1 cellular context compared by ENCODE assay signal in genomic region chr7:139124084-139124914, GRCh38.
TF ChIP-seq lines count a peak whose summit lies in the region.

No MANE protein-coding gene starts in this region.

TF ChIP-seq in K562, 482 proteins besides CTCF, POLR2A, EP300 and RAD21 (continued from another document and continues in another):
- TF ChIP-seq IRF1 (CRISPR knock-in tag; IDR thresholded peaks at IDR 0.05; ENCODE audit: borderline replicate concordance) (no peak), KDM5B (IDR thresholded peaks at IDR 0.05; ENCODE audit: insufficient replicate concordance, low read depth, low read length) (peak; percentile 48), CUX1 (CRISPR knock-in tag; IDR thresholded peaks at IDR 0.05) (no peak), POLR3A (IDR thresholded peaks at IDR 0.05; ENCODE audit: borderline replicate concordance, extremely low read depth, insufficient read depth, insufficient read length) (no peak), HLTF (IDR thresholded peaks at IDR 0.05) (0 out of 2 replicates have a peak, but pooled peaks have one; percentile 24), IRF2 (CRISPR knock-in tag; IDR thresholded peaks at IDR 0.05) (no peak), ZKSCAN3 (CRISPR knock-in tag; IDR thresholded peaks at IDR 0.05) (0 out of 2 replicates have a peak, but pooled peaks have one; percentile 33), ELK1 (CRISPR knock-in tag; IDR thresholded peaks at IDR 0.05) (no peak), CEBPG (CRISPR knock-in tag; IDR thresholded peaks at IDR 0.05) (no peak), CEBPG (tag; conservative IDR thresholded peaks at IDR 0.05 in 1 of 2, IDR thresholded peaks at IDR 0.05 in 1 of 2) (0 out of 4 replicates have a peak, but pooled peaks of 1 of the 2 experiments have one; percentile 32), TSHZ1 (CRISPR knock-in tag; IDR thresholded peaks at IDR 0.05) (0 out of 2 replicates have a peak, but pooled peaks have one; percentile 56), TEAD4 (IDR thresholded peaks at IDR 0.05; ENCODE audit: low read length) (peak; percentile 99), TEAD4 (CRISPR knock-in tag; IDR thresholded peaks at IDR 0.05; ENCODE audit: borderline replicate concordance) (no peak), BRD4 (IDR thresholded peaks at IDR 0.05) (no peak), SMARCE1 (IDR thresholded peaks at IDR 0.05) (peak; percentile 98), RCOR1 (IDR thresholded peaks at IDR 0.05; ENCODE audit: borderline replicate concordance in 1 of 2, low read depth in 2 of 2, low read length in 2 of 2) (peak; percentile 93 to 97), ZBTB43 (CRISPR knock-in tag; IDR thresholded peaks at IDR 0.05) (no peak), SPI1 (IDR thresholded peaks at IDR 0.05; ENCODE audit: borderline replicate concordance, low read depth, low read length) (peak; percentile 75), ARID3A (IDR thresholded peaks at IDR 0.05; ENCODE audit: borderline replicate concordance, low read depth, low read length) (peak; percentile 98), TAF7 (tag; IDR thresholded peaks at IDR 0.05) (no peak), ZNF583 (CRISPR knock-in tag; IDR thresholded peaks at IDR 0.05) (peak; percentile 62; the same call in 1 of the 2 replicates), ZNF174 (CRISPR knock-in tag; IDR thresholded peaks at IDR 0.05) (0 out of 2 replicates have a peak, but pooled peaks have one; percentile 74), MYNN (IDR thresholded peaks at IDR 0.05) (peak; percentile 77; the same call in 1 of the 2 replicates), MYNN (CRISPR knock-in tag; IDR thresholded peaks at IDR 0.05) (no peak), FOXK1 (CRISPR knock-in tag; IDR thresholded peaks at IDR 0.05; ENCODE audit: borderline replicate concordance) (no peak), ZNF696 (CRISPR knock-in tag; conservative IDR thresholded peaks at IDR 0.05) (peak; percentile 36; the same call in 1 of the 2 replicates), LCOR (CRISPR knock-in tag; IDR thresholded peaks at IDR 0.05) (peak; percentile 98), SMARCA5 (IDR thresholded peaks at IDR 0.05) (0 out of 2 replicates have a peak, but pooled peaks have one; percentile 24), ETS2 (tag; IDR thresholded peaks at IDR 0.05; ENCODE audit: borderline replicate concordance, poor library complexity, severe bottlenecking) (no peak), ZNF766 (CRISPR knock-in tag; conservative IDR thresholded peaks at IDR 0.05) (peak; percentile 97), SNIP1 (IDR thresholded peaks at IDR 0.05; ENCODE audit: low read depth) (0 out of 2 replicates have a peak, but pooled peaks have one; percentile 5), SFPQ (IDR thresholded peaks at IDR 0.05; ENCODE audit: low read depth, low read length) (no peak), MEIS2 (IDR thresholded peaks at IDR 0.05; ENCODE audit: partially characterized antibody) (peak; percentile 95), HEY1 (CRISPR knock-in tag; IDR thresholded peaks at IDR 0.05; ENCODE audit: borderline replicate concordance) (0 out of 2 replicates have a peak, but pooled peaks have one; percentile 4), JUN (IDR thresholded peaks at IDR 0.05; ENCODE audit: borderline replicate concordance, low read depth, low read length) (peak; percentile 89), JUN (CRISPR knock-in tag; IDR thresholded peaks at IDR 0.05; ENCODE audit: borderline replicate concordance) (no peak), RBFOX2 (IDR thresholded peaks at IDR 0.05; ENCODE audit: low read depth, low read length) (no peak), KLF6 (CRISPR knock-in tag; IDR thresholded peaks at IDR 0.05; ENCODE audit: borderline replicate concordance) (0 out of 2 replicates have a peak, but pooled peaks have one; percentile 57), ZNF551 (CRISPR knock-in tag; IDR thresholded peaks at IDR 0.05) (0 out of 2 replicates have a peak, but pooled peaks have one; percentile 53), ZNF274 (IDR thresholded peaks at IDR 0.05; ENCODE audit: borderline replicate concordance, low read depth, low read length) (peak; percentile 70; the same call in 1 of the 2 replicates), ZNF24 (IDR thresholded peaks at IDR 0.05) (peak; percentile 23; the same call in 1 of the 2 replicates), MLLT1 (IDR thresholded peaks at IDR 0.05) (peak; percentile 23 to 99; a peak in 3 of 4 replicates), ZNF395 (CRISPR knock-in tag; IDR thresholded peaks at IDR 0.05) (peak; percentile 91; the same call in 1 of the 2 replicates)
